In the genomic region with DNA sequence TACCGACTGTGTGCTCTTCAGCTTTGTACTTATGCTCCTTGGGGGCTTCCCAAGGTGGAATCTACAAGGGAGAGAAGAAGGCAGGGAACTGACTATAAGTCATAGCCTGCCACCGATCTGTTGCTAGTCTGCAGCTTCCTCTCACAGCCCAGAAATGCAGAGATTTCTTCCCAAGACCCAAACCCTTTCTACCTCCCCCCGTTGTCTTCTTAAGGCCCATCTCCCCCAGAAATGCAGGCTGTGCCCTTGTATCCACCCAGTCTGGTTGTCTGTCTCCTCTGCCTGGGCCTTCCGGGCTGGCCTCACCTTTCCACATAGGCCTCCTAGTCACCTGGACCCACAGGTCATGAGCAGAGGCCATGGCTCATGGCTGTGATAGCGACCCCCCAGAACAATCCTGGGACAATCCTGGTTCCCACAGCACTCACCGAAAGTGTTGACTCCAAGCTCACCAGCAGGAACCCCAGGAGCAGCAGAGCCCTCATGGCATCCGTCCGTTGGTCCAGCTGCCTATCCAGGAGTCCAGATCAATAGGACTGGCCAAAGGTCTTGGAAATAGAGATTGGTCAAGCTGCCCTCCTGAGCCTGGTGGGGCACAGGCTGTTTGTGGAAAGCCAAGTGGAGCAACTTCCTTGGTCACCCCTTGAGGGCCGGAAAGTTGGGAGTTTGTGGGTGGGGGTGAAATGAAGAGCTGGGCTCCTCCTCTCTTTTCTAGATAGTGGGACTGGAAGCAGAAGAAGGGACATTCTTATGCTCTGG, we compare ENCODE assay signal across 1 cellular context.
TF ChIP-seq lines count a peak whose summit lies in the region.

Gene F12 (minus strand): TSS at position 522 of the 759 bp plus-strand sequence. CDS start 37 bp downstream, at position 485.

TF ChIP-seq in HCT116, 20 proteins besides CTCF, POLR2A, EP300 and RAD21:
- TF ChIP-seq CEBPB (IDR thresholded peaks at IDR 0.05; ENCODE audit: low read depth) (no peak), POLR2AphosphoS5 (IDR thresholded peaks at IDR 0.05; ENCODE audit: low read depth, low read length) (no peak), TCF7L2 (IDR thresholded peaks at IDR 0.05; ENCODE audit: borderline replicate concordance, extremely low read depth, insufficient read depth, insufficient read length) (no peak), JUND (IDR thresholded peaks at IDR 0.05) (no peak), FOSL1 (IDR thresholded peaks at IDR 0.05; ENCODE audit: low read depth) (no peak), EGR1 (IDR thresholded peaks at IDR 0.05; ENCODE audit: low read depth) (no peak), SIN3A (IDR thresholded peaks at IDR 0.05; ENCODE audit: low read depth) (no peak), ZFX (IDR thresholded peaks at IDR 0.05) (no peak), SP1 (IDR thresholded peaks at IDR 0.05; ENCODE audit: low read depth) (no peak), ZNF274 (IDR thresholded peaks at IDR 0.05; ENCODE audit: low read depth, low read length) (no peak)
- TF ChIP-seq, protein P1, sequence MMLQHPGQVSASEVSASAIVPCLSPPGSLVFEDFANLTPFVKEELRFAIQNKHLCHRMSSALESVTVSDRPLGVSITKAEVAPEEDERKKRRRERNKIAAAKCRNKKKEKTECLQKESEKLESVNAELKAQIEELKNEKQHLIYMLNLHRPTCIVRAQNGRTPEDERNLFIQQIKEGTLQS (IDR thresholded peaks at IDR 0.05), result no peak
- TF ChIP-seq, protein P2, sequence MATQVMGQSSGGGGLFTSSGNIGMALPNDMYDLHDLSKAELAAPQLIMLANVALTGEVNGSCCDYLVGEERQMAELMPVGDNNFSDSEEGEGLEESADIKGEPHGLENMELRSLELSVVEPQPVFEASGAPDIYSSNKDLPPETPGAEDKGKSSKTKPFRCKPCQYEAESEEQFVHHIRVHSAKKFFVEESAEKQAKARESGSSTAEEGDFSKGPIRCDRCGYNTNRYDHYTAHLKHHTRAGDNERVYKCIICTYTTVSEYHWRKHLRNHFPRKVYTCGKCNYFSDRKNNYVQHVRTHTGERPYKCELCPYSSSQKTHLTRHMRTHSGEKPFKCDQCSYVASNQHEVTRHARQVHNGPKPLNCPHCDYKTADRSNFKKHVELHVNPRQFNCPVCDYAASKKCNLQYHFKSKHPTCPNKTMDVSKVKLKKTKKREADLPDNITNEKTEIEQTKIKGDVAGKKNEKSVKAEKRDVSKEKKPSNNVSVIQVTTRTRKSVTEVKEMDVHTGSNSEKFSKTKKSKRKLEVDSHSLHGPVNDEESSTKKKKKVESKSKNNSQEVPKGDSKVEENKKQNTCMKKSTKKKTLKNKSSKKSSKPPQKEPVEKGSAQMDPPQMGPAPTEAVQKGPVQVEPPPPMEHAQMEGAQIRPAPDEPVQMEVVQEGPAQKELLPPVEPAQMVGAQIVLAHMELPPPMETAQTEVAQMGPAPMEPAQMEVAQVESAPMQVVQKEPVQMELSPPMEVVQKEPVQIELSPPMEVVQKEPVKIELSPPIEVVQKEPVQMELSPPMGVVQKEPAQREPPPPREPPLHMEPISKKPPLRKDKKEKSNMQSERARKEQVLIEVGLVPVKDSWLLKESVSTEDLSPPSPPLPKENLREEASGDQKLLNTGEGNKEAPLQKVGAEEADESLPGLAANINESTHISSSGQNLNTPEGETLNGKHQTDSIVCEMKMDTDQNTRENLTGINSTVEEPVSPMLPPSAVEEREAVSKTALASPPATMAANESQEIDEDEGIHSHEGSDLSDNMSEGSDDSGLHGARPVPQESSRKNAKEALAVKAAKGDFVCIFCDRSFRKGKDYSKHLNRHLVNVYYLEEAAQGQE (IDR thresholded peaks at IDR 0.05; ENCODE audit: low read depth), result no peak
